In the genomic region with DNA sequence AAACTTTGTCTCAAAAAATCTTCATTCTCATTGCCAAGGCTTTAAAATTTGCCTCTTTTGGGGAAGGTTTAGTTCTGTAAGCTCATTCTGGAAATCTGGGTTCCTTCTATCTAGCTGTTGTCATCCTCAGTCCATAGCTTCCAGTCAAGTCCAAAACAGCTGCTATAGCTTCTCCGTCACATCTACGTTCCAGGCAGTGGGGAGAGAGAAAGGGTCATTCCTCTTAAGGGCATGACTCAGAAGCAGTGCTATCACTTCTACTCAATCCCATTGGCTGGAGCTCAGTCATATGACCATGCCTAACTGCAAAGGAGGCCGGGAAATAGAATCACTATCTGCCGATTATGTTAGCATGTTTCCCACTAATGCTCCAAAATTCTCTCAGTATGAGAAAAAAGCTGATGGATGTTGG, we compare ENCODE assay signal across 19 cellular contexts.
DNase-seq lines count a peak whose midpoint lies in the region; ATAC-seq, FAIRE-seq and TF ChIP-seq lines count a peak whose summit lies in the region.
"Had no signal": no experiment of that assay in that cellular context is flagged by ENCODE, and none has a peak within 500 bp of the region (broad histone marks: within the 10 kb centered on the region; RNA-seq: fewer than 3 reads in every experiment).

No MANE protein-coding gene starts in this region.

- TF ChIP-seq POLR2A in K562 (conservative IDR thresholded peaks at IDR 0.05) = no peak

- no TSS peak for BruUV-seq in K562 (replicated peaks; lab: Mats Ljungman, UMichigan)

- 17% methylated on average over 4 of the region's 4 CpGs for WGBS in K562 (ENCODE audit: insufficient coverage, low coverage, missing lambda C conversion rate)
- WGBS in mesenchymal stem cell = 48% methylated on average over 3 of the region's 4 CpGs

- CTCF ChIA-PET in K562 (lab: Yijun Ruan, JAX; ENCODE audit: low intra/inter-chr PET ratio) = no interaction called here

- H4K91ac ChIP-seq in mesenchymal stem cell (ENCODE audit: low read length) = peak overlapping the region; percentile 90

- H3K27me3 ChIP-seq in BLaER1 (no peaks in the 10 kb centered on the region), K562 (ENCODE audit: control insufficient read depth in 2 of 2, insufficient read depth in 2 of 2, low read length in 2 of 2) (0 out of 5 replicates have a peak, but pooled peaks cover 0 to 2% of the 10 kb centered on the region in 2 experiments), mesenchymal stem cell (ENCODE audit: control insufficient read depth in 1 of 2, insufficient read depth in 1 of 2, low read length in 2 of 2) (no peaks in the 10 kb centered on the region)

- no peak overlapping the region for H2BK5ac ChIP-seq in mesenchymal stem cell (ENCODE audit: low read depth, low read length, poor library complexity, severe bottlenecking)

- H3K18ac ChIP-seq in mesenchymal stem cell (ENCODE audit: low read depth in 1 of 2, low read length in 2 of 2) = peak overlapping the region; percentile 73 to 86

- H3K36me3 ChIP-seq in BLaER1 (no peaks in the 10 kb centered on the region), K562 (ENCODE audit: control insufficient read depth, insufficient read depth, low read length) (no peaks in the 10 kb centered on the region), mesenchymal stem cell (ENCODE audit: control insufficient read depth in 1 of 2, insufficient read depth in 2 of 2, low read depth in 1 of 2, low read length in 2 of 2) (no peaks in the 10 kb centered on the region)

- no peak for TF ChIP-seq RAD21 in Ishikawa (IDR thresholded peaks at IDR 0.05; ENCODE audit: low read depth)
- no peak for TF ChIP-seq RAD21 in K562 (CRISPR knock-in tag; conservative IDR thresholded peaks at IDR 0.05 in 1 of 2, IDR thresholded peaks at IDR 0.05 in 1 of 2)

- DNase-seq in K562 (ENCODE audit: extremely low read depth in 1 of 4, low spot score in 3 of 4) = peak; percentile 68 to 84 (median 78)
- peak; percentile 90 for DNase-seq in mesenchymal stem cell
- DNase-seq in DMS79 treated with DMSO at 0.1 percent for 48 hours (lab: John Stamatoyannopoulos, UW) = no peak
- no peak for DNase-seq in foreskin melanocyte
- no peak for DNase-seq in EL
- DNase-seq: activated CD4-positive, alpha-beta memory T cell treated with anti-CD3 and anti-CD28 coated beads for 36 hours; effector memory CD4-positive, alpha-beta T cell; GF-D8; KG1; naive B cell; NCI-H1436 treated with DMSO at 0.1 percent for 48 hours; NCI-H524 treated with DMSO at 0.1 percent for 48 hours; stimulated activated CD4-positive, alpha-beta T cell treated with anti-CD3 and anti-CD28 coated beads, Interleukin-2, amount 100 ng/mL, for 24 hours; stimulated activated CD8-positive, alpha-beta memory T cell treated with anti-CD3 and anti-CD28 coated beads, Interleukin-4, amount 100 ng/mL, for 48 hours had no signal

- H3K9ac ChIP-seq in BLaER1 = no peak overlapping the region
- no peak overlapping the region for H3K9ac ChIP-seq in K562 (ENCODE audit: insufficient read depth in 1 of 2, low read depth in 2 of 2, low read length in 2 of 2)
- no peak overlapping the region for H3K9ac ChIP-seq in mesenchymal stem cell (ENCODE audit: low read length)

- intact Hi-C loops in K562 (cut with micrococcal nuclease) = no loop called here

- POLR2A ChIA-PET in K562 (lab: Yijun Ruan, JAX) = interaction anchor here (0.6 to 2.0 kb wide), 5 partner anchors 9 to 181 kb away, joined by 3 to 5 read pairs (median 3); no protein-coding TSS in a partner anchor

- no peak overlapping the region for H3K14ac ChIP-seq in mesenchymal stem cell (ENCODE audit: low read length in 2 of 2)

- no peak overlapping the region for H2AK5ac ChIP-seq in mesenchymal stem cell (ENCODE audit: low read length, severe bottlenecking)

- H3K4me3 ChIP-seq in BLaER1 (no peak overlapping the region), K562 (no peak overlapping the region), mesenchymal stem cell (ENCODE audit: insufficient read depth in 1 of 2, low read depth in 1 of 2, low read length in 2 of 2) (no peak overlapping the region)

- peaks cover 72% of the 10 kb centered on the region for H3K4me1 ChIP-seq in BLaER1
- H3K4me1 ChIP-seq in K562 (replicated peaks in 1 of 2; ENCODE audit: control insufficient read depth in 2 of 2, insufficient read depth in 2 of 2, low read length in 2 of 2) = peaks cover 7 to 8% of the 10 kb centered on the region in 2 experiments
- peaks cover 6% of the 10 kb centered on the region for H3K4me1 ChIP-seq in mesenchymal stem cell (ENCODE audit: control insufficient read depth, insufficient read depth, low read depth, low read length)

- H2BK12ac ChIP-seq in mesenchymal stem cell (ENCODE audit: low read length in 2 of 2) = peak overlapping the region in 1 of 2 experiments; percentile 93

- no peaks in the 10 kb centered on the region for H3K9me3 ChIP-seq in BLaER1
- no peaks in the 10 kb centered on the region for H3K9me3 ChIP-seq in K562 (replicated peaks; ENCODE audit: control insufficient read depth, insufficient read depth, low read depth, low read length)
- H3K9me3 ChIP-seq in mesenchymal stem cell (ENCODE audit: control insufficient read depth, low read length) = no peaks in the 10 kb centered on the region

- no peaks in the 10 kb centered on the region for H3K79me2 ChIP-seq in K562 (ENCODE audit: control insufficient read depth, insufficient read depth, low read length)

- no peaks in the 10 kb centered on the region for H4K20me1 ChIP-seq in BLaER1
- H4K20me1 ChIP-seq in K562 (replicated peaks; ENCODE audit: control insufficient read depth, insufficient read depth, low read length) = no peaks in the 10 kb centered on the region

- H3K4ac ChIP-seq in mesenchymal stem cell (ENCODE audit: low read depth in 1 of 2, low read length in 2 of 2) = peak overlapping the region; percentile 40 to 70

- peak; percentile 93 for FAIRE-seq in K562 (lab: Jason Lieb, UNC)
- FAIRE-seq: kidney, RCC 7860 had no signal

- H3K9me1 ChIP-seq in K562 (ENCODE audit: control insufficient read depth, insufficient read depth, low read length) = no peaks in the 10 kb centered on the region

- H2BK120ac ChIP-seq in mesenchymal stem cell (ENCODE audit: low read depth, low read length) = peak overlapping the region; percentile 7

- peak overlapping the region; percentile 50 for H2AFZ ChIP-seq in K562 (ENCODE audit: low read depth, low read length)
- peak overlapping the region; percentile 21 for H2AFZ ChIP-seq in mesenchymal stem cell (ENCODE audit: low read depth, low read length)

- peak; percentile 98 for ATAC-seq in K562
- no peak for ATAC-seq in GM19351 (IDR thresholded peaks at IDR 0.05; ENCODE audit: unreplicated experiment)

- H3K27ac ChIP-seq in BLaER1 (no peak overlapping the region), K562 (ENCODE audit: extremely low read depth, low read depth, low read length) (no peak overlapping the region; the same call in 2 of the 3 replicates), mesenchymal stem cell (ENCODE audit: low read length, poor library complexity, severe bottlenecking) (no peak overlapping the region)

- TF ChIP-seq CTCF in K562 (IDR thresholded peaks at IDR 0.05 in 2 of 3, conservative IDR thresholded peaks at IDR 0.05 in 1 of 3; ENCODE audit: insufficient read depth in 2 of 3, low read depth in 1 of 3, low read length in 3 of 3) = no peak

- H2BK15ac ChIP-seq in mesenchymal stem cell (ENCODE audit: low read depth, poor library complexity, severe bottlenecking) = no peak overlapping the region

- no peak overlapping the region for H3K23ac ChIP-seq in mesenchymal stem cell (ENCODE audit: low read length in 2 of 2)

- peak overlapping the region; percentile 66 for H4K8ac ChIP-seq in mesenchymal stem cell (ENCODE audit: low read length)

- in situ Hi-C loops in K562 (cut with MboI) = no loop called here

- H3K79me1 ChIP-seq in mesenchymal stem cell (replicated peaks; ENCODE audit: low read length, poor library complexity, severe bottlenecking) = no peaks in the 10 kb centered on the region

- TF ChIP-seq EP300 in Ishikawa (IDR thresholded peaks at IDR 0.05; ENCODE audit: borderline replicate concordance) (no peak), K562 (IDR thresholded peaks at IDR 0.05; ENCODE audit: low read length) (no peak)

- H3K4me2 ChIP-seq in BLaER1 (peak overlapping the region; percentile 78), K562 (ENCODE audit: insufficient read depth, low read length) (peak overlapping the region; percentile 47; the same call in 1 of the 2 replicates), mesenchymal stem cell (ENCODE audit: low read length, poor library complexity, severe bottlenecking) (no peak overlapping the region)

TF ChIP-seq in Ishikawa, 13 proteins besides CTCF, POLR2A, EP300 and RAD21 (continues in another document):
- TF ChIP-seq TCF12 (IDR thresholded peaks at IDR 0.05; ENCODE audit: low read depth) (no peak), NFIC (IDR thresholded peaks at IDR 0.05) (no peak), TEAD4 (IDR thresholded peaks at IDR 0.05) (no peak), EGR1 (IDR thresholded peaks at IDR 0.05) (no peak), FOXM1 (IDR thresholded peaks at IDR 0.05; ENCODE audit: borderline replicate concordance, low read depth) (no peak)

TF ChIP-seq in K562, 482 proteins besides CTCF, POLR2A, EP300 and RAD21 (continues in another document):
- TF ChIP-seq, protein P1, sequence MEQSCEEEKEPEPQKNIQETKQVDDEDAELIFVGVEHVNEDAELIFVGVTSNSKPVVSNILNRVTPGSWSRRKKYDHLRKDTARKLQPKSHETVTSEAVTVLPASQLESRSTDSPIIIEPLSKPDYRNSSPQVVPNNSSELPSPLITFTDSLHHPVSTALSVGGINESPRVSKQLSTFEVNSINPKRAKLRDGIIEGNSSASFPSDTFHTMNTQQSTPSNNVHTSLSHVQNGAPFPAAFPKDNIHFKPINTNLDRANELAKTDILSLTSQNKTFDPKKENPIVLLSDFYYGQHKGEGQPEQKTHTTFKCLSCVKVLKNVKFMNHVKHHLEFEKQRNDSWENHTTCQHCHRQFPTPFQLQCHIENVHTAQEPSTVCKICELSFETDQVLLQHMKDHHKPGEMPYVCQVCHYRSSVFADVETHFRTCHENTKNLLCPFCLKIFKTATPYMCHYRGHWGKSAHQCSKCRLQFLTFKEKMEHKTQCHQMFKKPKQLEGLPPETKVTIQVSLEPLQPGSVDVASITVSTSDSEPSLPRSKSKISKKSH (CRISPR knock-in tag; IDR thresholded peaks at IDR 0.05) = no peak
- TF ChIP-seq ZNF766 (CRISPR knock-in tag; conservative IDR thresholded peaks at IDR 0.05) (0 out of 2 replicates have a peak, but pooled peaks have one; percentile 46), RBM25 (IDR thresholded peaks at IDR 0.05; ENCODE audit: low read depth, low read length, severe bottlenecking) (peak; percentile 64), NFYB (IDR thresholded peaks at IDR 0.05; ENCODE audit: extremely low read depth, insufficient read length) (peak; percentile 85)
- TF ChIP-seq, protein P2, sequence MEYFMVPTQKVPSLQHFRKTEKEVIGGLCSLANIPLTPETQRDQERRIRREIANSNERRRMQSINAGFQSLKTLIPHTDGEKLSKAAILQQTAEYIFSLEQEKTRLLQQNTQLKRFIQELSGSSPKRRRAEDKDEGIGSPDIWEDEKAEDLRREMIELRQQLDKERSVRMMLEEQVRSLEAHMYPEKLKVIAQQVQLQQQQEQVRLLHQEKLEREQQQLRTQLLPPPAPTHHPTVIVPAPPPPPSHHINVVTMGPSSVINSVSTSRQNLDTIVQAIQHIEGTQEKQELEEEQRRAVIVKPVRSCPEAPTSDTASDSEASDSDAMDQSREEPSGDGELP (CRISPR knock-in tag; IDR thresholded peaks at IDR 0.05; ENCODE audit: borderline replicate concordance) = 0 out of 2 replicates have a peak, but pooled peaks have one; percentile 31

Comparison
In these comparisons a context has a peak if more than half of its experiments do, and no peak if none do; other contexts are left out.
1. DNase-seq: peak in K562 (4 of 4) and mesenchymal stem cell (single experiment); none in DMS79 treated with DMSO at 0.1 percent for 48 hours (single experiment), foreskin melanocyte (single experiment) and EL (single experiment).